In the genomic region with DNA sequence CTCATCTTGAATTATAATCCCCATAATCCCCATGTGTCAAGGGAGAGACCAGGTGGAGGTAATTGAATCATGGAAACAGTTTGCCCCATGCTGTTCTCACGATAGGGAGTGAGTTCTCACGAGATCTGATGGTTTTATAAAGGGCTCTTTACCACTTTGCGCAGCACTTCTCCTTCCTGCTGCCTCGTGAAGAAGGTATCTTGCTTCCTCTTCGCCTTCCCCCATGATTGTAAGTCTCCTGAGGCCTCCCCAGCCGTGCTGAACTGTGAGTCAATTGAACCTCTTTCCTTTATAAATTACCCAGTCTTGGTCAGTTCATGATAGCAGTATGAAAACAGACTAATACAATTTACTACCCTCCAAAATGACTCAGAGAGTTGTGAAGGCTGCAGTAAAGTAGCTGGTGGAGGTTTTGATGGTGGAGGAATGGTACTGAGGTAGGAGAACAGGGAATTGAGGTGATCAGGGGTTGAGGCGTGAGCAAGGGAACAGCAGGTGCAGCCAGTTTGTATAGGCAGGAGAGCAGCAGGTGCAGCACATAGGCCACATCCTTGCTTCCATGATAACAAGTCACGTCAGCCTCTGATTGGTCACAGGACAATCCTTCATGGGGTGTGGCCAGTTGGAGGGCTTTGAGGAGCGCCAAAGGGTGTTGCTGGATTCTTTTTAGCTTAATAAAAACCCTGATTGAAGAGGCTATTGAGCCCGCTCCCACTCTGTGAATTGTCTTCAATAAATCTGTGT, we compare ENCODE assay signal across 1 cellular context.
TF ChIP-seq lines count a peak whose summit lies in the region.

No MANE protein-coding gene starts in this region.

TF ChIP-seq in K562, 482 proteins besides CTCF, POLR2A, EP300 and RAD21:
- TF ChIP-seq, protein P1, sequence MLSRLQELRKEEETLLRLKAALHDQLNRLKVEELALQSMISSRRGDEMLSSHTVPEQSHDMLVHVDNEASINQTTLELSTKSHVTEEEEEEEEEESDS (CRISPR knock-in tag; IDR thresholded peaks at IDR 0.05) = no peak
- TF ChIP-seq NFYB (IDR thresholded peaks at IDR 0.05; ENCODE audit: extremely low read depth, insufficient read length) (peak; percentile 2), BHLHE40 (IDR thresholded peaks at IDR 0.05; ENCODE audit: low read length) (no peak), NFRKB (IDR thresholded peaks at IDR 0.05; ENCODE audit: low read depth) (no peak), MEF2D (tag; conservative IDR thresholded peaks at IDR 0.05; ENCODE audit: low read depth) (no peak), CHD2 (IDR thresholded peaks at IDR 0.05; ENCODE audit: low read depth, low read length) (peak; percentile 72)
TF ChIP-seq in K562: peak in this region for 2.
